Comparison of ENCODE assay signal across 25 cellular contexts in the genomic region with DNA sequence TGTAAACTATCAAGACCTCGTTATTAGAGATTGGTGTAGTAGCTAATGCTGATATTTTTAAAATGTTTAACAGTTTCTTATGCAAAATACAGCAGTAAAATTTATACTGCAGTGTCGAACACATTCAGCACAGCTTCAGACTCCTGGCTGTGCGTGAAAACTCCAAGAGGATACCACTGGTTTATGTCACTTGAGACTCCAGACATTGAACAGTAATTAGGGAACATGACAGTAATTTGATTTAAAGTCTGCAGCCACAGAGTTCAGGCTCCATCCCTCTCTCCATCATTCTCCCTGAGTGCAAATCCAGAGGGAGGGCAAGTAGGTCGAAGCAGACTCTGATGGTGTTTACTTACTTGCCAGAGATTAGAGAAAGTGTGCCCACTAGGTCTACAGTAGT.
DNase-seq lines count a peak whose midpoint lies in the region; ATAC-seq and TF ChIP-seq lines count a peak whose summit lies in the region.
"Had no signal": no experiment of that assay in that cellular context is flagged by ENCODE, and none has a peak within 500 bp of the region (broad histone marks: within the 10 kb centered on the region; RNA-seq: fewer than 3 reads in every experiment).

No MANE protein-coding gene starts in this region.

- CTCF ChIA-PET in IMR-90 (lab: Yijun Ruan, JAX) (interaction anchor here (1.4 kb wide), 1 partner anchor 62 kb away, joined by 3 read pairs; no protein-coding TSS in a partner anchor), SK-N-SH (lab: Yijun Ruan, JAX) (interaction anchor here (1.1 to 1.8 kb wide), 3 partner anchors 12 to 23 kb away, joined by 4 read pairs; no protein-coding TSS in a partner anchor)

- peak overlapping the region; percentile 58 for H2BK120ac ChIP-seq in IMR-90 (ENCODE audit: low read depth, low read length)

- H3F3A ChIP-seq in SK-N-SH (replicated peaks; ENCODE audit: insufficient read depth): peaks cover 15% of the 10 kb centered on the region

- H2AK5ac ChIP-seq in IMR-90 (ENCODE audit: low read depth, low read length): peak overlapping the region; percentile 66

- TF ChIP-seq POLR2A in IMR-90 (IDR thresholded peaks at IDR 0.05; ENCODE audit: low read depth, low read length): no peak

- H2BK20ac ChIP-seq in IMR-90 (ENCODE audit: low read depth, low read length): peak overlapping the region; percentile 57; the same call in 1 of the 2 replicates

- H3K4me3 ChIP-seq in BE2C (ENCODE audit: low read depth, low read length) (peak overlapping the region; percentile 25), IMR-90 (ENCODE audit: insufficient read depth, low read depth, low read length) (no peak overlapping the region), SK-N-SH (ENCODE audit: low read depth in 2 of 2, low read length in 1 of 2) (no peak overlapping the region)
- H3K4me3 ChIP-seq: SJSA1 had no signal

- peak overlapping the region; percentile 71; the same call in 1 of the 2 replicates for H3K23ac ChIP-seq in IMR-90 (ENCODE audit: low read depth, low read length)

- no peak overlapping the region for H2AFZ ChIP-seq in IMR-90 (replicated peaks; ENCODE audit: low read length, poor library complexity)
- H2AFZ ChIP-seq in SK-N-SH (ENCODE audit: low read depth): 0 out of 2 replicates have a peak overlapping the region, but pooled peaks have one; percentile 14

- H4K20me1 ChIP-seq in IMR-90 (ENCODE audit: insufficient read depth, low read length): no peaks in the 10 kb centered on the region
- H4K20me1 ChIP-seq in SK-N-SH (ENCODE audit: insufficient read depth): no peaks in the 10 kb centered on the region

- H3K56ac ChIP-seq in IMR-90 (ENCODE audit: extremely low read depth, insufficient read depth, low read length): no peak overlapping the region

- H3K9ac ChIP-seq in IMR-90 (ENCODE audit: low read depth, low read length) (no peak overlapping the region), SK-N-SH (no peak overlapping the region)

- no CpG with 5 or more reads among the region's 4 CpGs for WGBS in IMR-90 (ENCODE audit: extremely low coverage in 2 of 2, insufficient read length in 1 of 2), 2 experiments
- 45% methylated on average over 4 of the region's 4 CpGs for WGBS in SK-N-SH (ENCODE audit: low lambda C conversion rate)

- ATAC-seq in IMR-90 (ENCODE audit: low read depth): no peak
- ATAC-seq in GM21367 (IDR thresholded peaks at IDR 0.05; ENCODE audit: unreplicated experiment): no peak
- ATAC-seq: CD8-positive, alpha-beta T cell; HCT116 had no signal

- no peak for TF ChIP-seq RAD21 in IMR-90 (IDR thresholded peaks at IDR 0.05; ENCODE audit: low read length)
- TF ChIP-seq RAD21 in SK-N-SH (IDR thresholded peaks at IDR 0.05; ENCODE audit: low read length): peak; percentile 32

- H2BK15ac ChIP-seq in IMR-90 (ENCODE audit: low read depth, low read length): peak overlapping the region; percentile 15; the same call in 1 of the 3 replicates

- POLR2A ChIA-PET in IMR-90 (lab: Charles Lee; ENCODE audit: unreplicated experiment) (no interaction called here), SK-N-SH (lab: Yijun Ruan, JAX) (no interaction called here)

- no peak overlapping the region for H2AK9ac ChIP-seq in IMR-90 (replicated peaks; ENCODE audit: low read depth, low read length, poor library complexity)

- peaks cover 0 to 43% of the 10 kb centered on the region in 2 experiments; a peak in 2 of 4 replicates for H3K79me1 ChIP-seq in IMR-90 (ENCODE audit: low read depth in 1 of 2, low read length in 2 of 2)

- no peaks in the 10 kb centered on the region for H3K9me3 ChIP-seq in BE2C
- no peaks in the 10 kb centered on the region for H3K9me3 ChIP-seq in IMR-90 (ENCODE audit: control insufficient read depth, insufficient read depth, low read length)
- H3K9me3 ChIP-seq in SK-N-SH: no peaks in the 10 kb centered on the region
- H3K9me3 ChIP-seq: Caco-2, SJSA1 had no signal

- peak overlapping the region in 1 of 2 experiments; percentile 76; a peak in 2 of 4 replicates for H4K8ac ChIP-seq in IMR-90 (ENCODE audit: low read depth in 2 of 2, low read length in 2 of 2)

- peaks cover 15% of the 10 kb centered on the region for H3K4me1 ChIP-seq in BE2C
- H3K4me1 ChIP-seq in IMR-90 (ENCODE audit: control insufficient read depth, insufficient read depth, low read length): peaks cover 15% of the 10 kb centered on the region
- peaks cover 21 to 23% of the 10 kb centered on the region in 2 experiments for H3K4me1 ChIP-seq in SK-N-SH (ENCODE audit: control insufficient read depth in 1 of 2, insufficient read depth in 2 of 2, low read depth in 1 of 2, low read length in 1 of 2)

- intact Hi-C loops in IMR-90 (cut with micrococcal nuclease): no loop called here

- peak overlapping the region; percentile 50; the same call in 1 of the 2 replicates for H4K91ac ChIP-seq in IMR-90 (ENCODE audit: insufficient read depth, low read depth, low read length)

- TF ChIP-seq CTCF in BE2C (IDR thresholded peaks at IDR 0.05; ENCODE audit: low read depth, low read length) (no peak), IMR-90 (conservative IDR thresholded peaks at IDR 0.05; ENCODE audit: low read depth, low read length) (no peak), SK-N-SH (IDR thresholded peaks at IDR 0.05) (no peak)

- H3K4ac ChIP-seq in IMR-90 (ENCODE audit: low read depth, low read length): peak overlapping the region; percentile 79; the same call in 1 of the 2 replicates

- no peak overlapping the region for H2BK5ac ChIP-seq in IMR-90 (ENCODE audit: low read depth, low read length, poor library complexity, severe bottlenecking)

- peak; percentile 15 to 91; a peak in 3 of 4 replicates for TF ChIP-seq EP300 in SK-N-SH (IDR thresholded peaks at IDR 0.05; ENCODE audit: borderline replicate concordance in 1 of 2, low read depth in 1 of 2, low read length in 1 of 2)

- peaks cover 15% of the 10 kb centered on the region for H3K9me1 ChIP-seq in IMR-90 (ENCODE audit: insufficient read depth, low read length)

- H3K27me3 ChIP-seq in BE2C (no peaks in the 10 kb centered on the region), IMR-90 (ENCODE audit: control insufficient read depth, insufficient read depth, low read length) (no peaks in the 10 kb centered on the region), SK-N-SH (ENCODE audit: insufficient read depth) (no peaks in the 10 kb centered on the region)
- H3K27me3 ChIP-seq: SJSA1 had no signal

- in situ Hi-C loops in IMR-90 (cut with MboI; ENCODE audit: low sequenced_read_pairs): no loop called here

- H3K9me2 ChIP-seq in SK-N-SH: no peaks in the 10 kb centered on the region

- H3K27ac ChIP-seq in IMR-90 (ENCODE audit: insufficient read depth, low read length) (no peak overlapping the region), SK-N-SH (ENCODE audit: low read depth in 2 of 2, low read length in 1 of 2) (peak overlapping the region in 1 of 2 experiments; percentile 96; a peak in 2 of 4 replicates)
- H3K27ac ChIP-seq: C4-2B, HL-60, SJSA1 had no signal

- no TSS peak for BruUV-seq in IMR-90 (replicated peaks; lab: Mats Ljungman, UMichigan)

- dilution Hi-C loops in IMR-90 (cut with HindIII; ENCODE audit: low sequenced_read_pairs, unreplicated experiment): no loop called here

- H3K79me2 ChIP-seq in SK-N-SH (ENCODE audit: insufficient read depth): no peaks in the 10 kb centered on the region

- H3K14ac ChIP-seq in IMR-90 (replicated peaks; ENCODE audit: low read depth, low read length): no peak overlapping the region

- DNase-seq in BE2C (peak; percentile 48), IMR-90 (no peak), SK-N-SH (peak; percentile 54), left kidney (ENCODE audit: low read depth, low spot score) (peak; percentile 27), NCI-H2029 (lab: John Stamatoyannopoulos, UW) (no peak), GF-D8 (lab: John Stamatoyannopoulos, UW) (no peak)
- DNase-seq: Caco-2; CD8-positive, alpha-beta T cell; DMS 273 treated with DMSO at 0.1 percent for 48 hours; DMS79; EL; GDM1; NCI-H1048; NCI-H1436; NCI-H187; NCI-H345; NCI-H524; NCI-H774; Right ventricle myocardium superior; RPMI8226 had no signal

- H4K5ac ChIP-seq in IMR-90 (ENCODE audit: low read depth, low read length): peak overlapping the region; percentile 12; the same call in 1 of the 2 replicates

- no peaks in the 10 kb centered on the region for H3K36me3 ChIP-seq in BE2C
- H3K36me3 ChIP-seq in IMR-90 (ENCODE audit: control insufficient read depth, insufficient read depth, low read length): no peaks in the 10 kb centered on the region
- no peaks in the 10 kb centered on the region for H3K36me3 ChIP-seq in SK-N-SH (replicated peaks in 1 of 2; ENCODE audit: control insufficient read depth in 1 of 2, insufficient read depth in 2 of 2, low read length in 1 of 2)
- H3K36me3 ChIP-seq: SJSA1 had no signal

- H3K4me2 ChIP-seq in IMR-90 (ENCODE audit: low read depth, low read length) (no peak overlapping the region), SK-N-SH (no peak overlapping the region)

- no peak overlapping the region for H3K18ac ChIP-seq in IMR-90 (ENCODE audit: low read depth, low read length)

TF ChIP-seq in IMR-90, 13 proteins besides CTCF, POLR2A, EP300 and RAD21 (continues in another document):
- TF ChIP-seq, protein P1, sequence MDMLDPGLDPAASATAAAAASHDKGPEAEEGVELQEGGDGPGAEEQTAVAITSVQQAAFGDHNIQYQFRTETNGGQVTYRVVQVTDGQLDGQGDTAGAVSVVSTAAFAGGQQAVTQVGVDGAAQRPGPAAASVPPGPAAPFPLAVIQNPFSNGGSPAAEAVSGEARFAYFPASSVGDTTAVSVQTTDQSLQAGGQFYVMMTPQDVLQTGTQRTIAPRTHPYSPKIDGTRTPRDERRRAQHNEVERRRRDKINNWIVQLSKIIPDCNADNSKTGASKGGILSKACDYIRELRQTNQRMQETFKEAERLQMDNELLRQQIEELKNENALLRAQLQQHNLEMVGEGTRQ (IDR thresholded peaks at IDR 0.05; ENCODE audit: low read depth, low read length): no peak
- TF ChIP-seq RCOR1 (IDR thresholded peaks at IDR 0.05; ENCODE audit: insufficient replicate concordance, low read length) (no peak), MAZ (IDR thresholded peaks at IDR 0.05; ENCODE audit: borderline replicate concordance, low read depth, low read length) (no peak), BHLHE40 (IDR thresholded peaks at IDR 0.05; ENCODE audit: low read depth, low read length) (no peak), NFE2L2 (IDR thresholded peaks at IDR 0.05; ENCODE audit: low read depth, low read length) (no peak)

TF ChIP-seq in SK-N-SH, 30 proteins besides CTCF, POLR2A, EP300 and RAD21 (continues in another document):
- peak; percentile 66 for TF ChIP-seq TCF12 (IDR thresholded peaks at IDR 0.05)

Comparison
In these comparisons a context has a peak if more than half of its experiments do, and no peak if none do; other contexts are left out.
1. DNase-seq: peak in BE2C (single experiment), SK-N-SH (single experiment) and left kidney (single experiment); none in IMR-90 (single experiment), NCI-H2029 (single experiment) and GF-D8 (single experiment).